Comparison of ENCODE assay signal across 9 cellular contexts in genomic region chr16:4734730-4735575, GRCh38. TPM values are rescaled to one million over a fixed set of nuclear protein-coding genes. Genes with fewer than 3 reads are reported as not detected.
DNase-seq lines count a peak whose midpoint lies in the region; ATAC-seq and TF ChIP-seq lines count a peak whose summit lies in the region.
"Had no signal": no experiment of that assay in that cellular context is flagged by ENCODE, and none has a peak within 500 bp of the region (broad histone marks: within the 10 kb centered on the region; RNA-seq: fewer than 3 reads in every experiment).

No MANE protein-coding gene starts in this region.

- no peaks in the 10 kb centered on the region for H3K27me3 ChIP-seq in right lobe of liver

- in situ Hi-C loops in GM18951 (cut with MboI; ENCODE audit: low sequenced_read_pairs, unreplicated experiment), result no loop called here

- no peaks in the 10 kb centered on the region for H3K9me3 ChIP-seq in right lobe of liver

- intact Hi-C loops in right lobe of liver (cut with DNase I), result loop anchor here in 1 of 2 donors (10.0 kb wide), 1 partner anchor 220 kb away; the partner anchor contains the start of gene SEC14L5

- H3K4me1 ChIP-seq in right lobe of liver, result peaks cover 0 to 11% (median 0%) of the 10 kb centered on the region in 4 donors

- peak; percentile 45 for ATAC-seq in HG03139 (IDR thresholded peaks at IDR 0.05; ENCODE audit: unreplicated experiment)
- peak; percentile 82 to 85 (median 83) for ATAC-seq in right lobe of liver

- TF ChIP-seq CTCF in right lobe of liver (IDR thresholded peaks at IDR 0.05), result no peak

- 7% methylated on average over 13 of the region's 38 CpGs for WGBS in right lobe of liver (ENCODE audit: insufficient coverage, low coverage, low lambda C conversion rate, missing lambda C conversion rate)

- peak overlapping the region in 2 of 3 donors; percentile 1 to 44 for H3K27ac ChIP-seq in right lobe of liver

- TF ChIP-seq POLR2A in GM18951 (IDR thresholded peaks at IDR 0.05; ENCODE audit: extremely low read depth, insufficient read depth, insufficient read length) (peak; percentile 76), right lobe of liver (IDR thresholded peaks at IDR 0.05) (no peak)

- no peaks in the 10 kb centered on the region for H3K36me3 ChIP-seq in right lobe of liver

- peak overlapping the region; percentile 80 to 97 (median 94) for H3K4me3 ChIP-seq in right lobe of liver

- peak; percentile 50 to 56 for DNase-seq in AML-193 (lab: John Stamatoyannopoulos, UW)
- peak; percentile 62 for DNase-seq in NCI-H460 (ENCODE audit: extremely low read depth, low read depth)
- peak; percentile 94 for DNase-seq in activated CD4-positive, alpha-beta T cell treated with anti-CD3 and anti-CD28 coated beads, Interleukin-2, amount 50 U/mL, for 1 hour
- DNase-seq in dermis blood vessel endothelial cell, result peak; percentile 83
- peak; percentile 92 to 94 (median 93) for DNase-seq in right lobe of liver
- peak; percentile 94 for DNase-seq in stimulated activated CD4-positive, alpha-beta T cell treated with anti-CD3 and anti-CD28 coated beads, Interleukin-4, amount 100 ng/mL, for 1 hour

RNA-seq across cellular contexts. Expression of gene DNAAF8, which starts 0.6 kb away (rescaled TPM):
- total RNA-seq in NCI-H460 (2014; rRNA removed; shearing (Covaris generic)), result 0.15 and 0.26 TPM in 2 replicates
- polyA plus RNA-seq in NCI-H460 (2014; cell fraction: nucleus; rRNA removed), result 0.31 TPM in 1 of 2 replicates, not detected in the other
- total RNA-seq in dermis blood vessel endothelial cell, result 0.70 and 1.7 TPM in 2 replicates
- under 1 TPM in 5 of 6 experiments, not detected in 1; 0.12 to 0.92 (median 0.42) TPM for total RNA-seq in right lobe of liver

RNA-seq across cellular contexts. Expression of gene ANKS3, which starts 0.9 kb away (rescaled TPM):
- 8.2 and 13.8 TPM in 2 replicates for total RNA-seq in NCI-H460 (2014; rRNA removed; shearing (Covaris generic))
- 70.0 and 86.9 TPM in 2 replicates for polyA plus RNA-seq in NCI-H460 (2014; cell fraction: nucleus; rRNA removed)
- 14.8 and 29.3 TPM in 2 replicates for total RNA-seq in dermis blood vessel endothelial cell
- total RNA-seq in right lobe of liver, result 10 to 100 TPM in 1 of 6 experiments, 1 to 10 TPM in 5; 4.7 to 10.7 (median 7.6) TPM

RNA-seq across cellular contexts. Expression of gene ZNF500, which starts 32.0 kb away (rescaled TPM):
- total RNA-seq in NCI-H460 (2014; rRNA removed; shearing (Covaris generic)), result 6.2 and 7.0 TPM in 2 replicates
- polyA plus RNA-seq in NCI-H460 (2014; cell fraction: nucleus; rRNA removed), result 22.1 and 34.4 TPM in 2 replicates
- 9.7 and 10.9 TPM in 2 replicates for total RNA-seq in dermis blood vessel endothelial cell
- total RNA-seq in right lobe of liver, result 1 to 10 TPM; 4.5 to 6.6 (median 5.8) TPM

RNA-seq across cellular contexts. Expression of gene NUDT16L1, which starts 41.6 kb away (rescaled TPM):
- total RNA-seq in NCI-H460 (2014; rRNA removed; shearing (Covaris generic)), result 5.5 and 7.8 TPM in 2 replicates
- 25.7 and 35.3 TPM in 2 replicates for polyA plus RNA-seq in NCI-H460 (2014; cell fraction: nucleus; rRNA removed)
- total RNA-seq in dermis blood vessel endothelial cell, result 34.4 and 39.0 TPM in 2 replicates
- total RNA-seq in right lobe of liver, result 10 to 100 TPM; 17.8 to 36.3 (median 23.0) TPM

RNA-seq across cellular contexts. Expression of gene SEPTIN12, which starts 53.2 kb away (rescaled TPM):
- not detected in 2 replicates for total RNA-seq in NCI-H460 (2014; rRNA removed; shearing (Covaris generic))
- not detected in 2 replicates for polyA plus RNA-seq in NCI-H460 (2014; cell fraction: nucleus; rRNA removed)
- total RNA-seq in dermis blood vessel endothelial cell, result not detected in 2 replicates
- not detected for total RNA-seq in right lobe of liver
- total RNA-seq: T-helper 2 cell treated with Interferon-gamma antibody and Interleukin-4, amounts not matched to agents 100 ng/mL and 5 ng/mL, for 36 hours had no signal

Comparison
In these comparisons a context has a peak if more than half of its experiments do, and no peak if none do; other contexts are left out.
1. Peak in every context shown above with its lines: DNase-seq, ATAC-seq, H3K4me3 ChIP-seq and H3K27ac ChIP-seq.